ENCODE assay signal across 13 cellular contexts in genomic region chr1:112934562-112934952, GRCh38. TPM values are rescaled to one million over a fixed set of nuclear protein-coding genes. Genes with fewer than 3 reads are reported as not detected.
DNase-seq lines count a peak whose midpoint lies in the region; ATAC-seq lines count a peak whose summit lies in the region.
"Had no signal": no experiment of that assay in that cellular context is flagged by ENCODE, and none has a peak within 500 bp of the region (broad histone marks: within the 10 kb centered on the region; RNA-seq: fewer than 3 reads in every experiment).

No MANE protein-coding gene starts in this region.

- no peak for ATAC-seq in activated T-helper 17 cell treated with anti-CD3 and anti-CD28 coated beads, Interleukin-2, amount 50 U/mL, for 72 hours (replicated peaks)
- ATAC-seq in memory B cell (ENCODE audit: low read depth) (no peak), left cardiac atrium (no peak), HG03521 (IDR thresholded peaks at IDR 0.05; ENCODE audit: unreplicated experiment) (no peak), HG03045 (IDR thresholded peaks at IDR 0.05; ENCODE audit: unreplicated experiment) (no peak)

- peaks cover 18% of the 10 kb centered on the region for H3K4me1 Mint-ChIP-seq in activated T-helper 17 cell treated with anti-CD3 and anti-CD28 coated beads, Interleukin-2, amount 50 U/mL, for 72 hours
- peaks cover 2% of the 10 kb centered on the region for H3K4me1 Mint-ChIP-seq in memory B cell

- H3K9me3 Mint-ChIP-seq in activated T-helper 17 cell treated with anti-CD3 and anti-CD28 coated beads, Interleukin-2, amount 50 U/mL, for 72 hours: no peaks in the 10 kb centered on the region
- H3K9me3 Mint-ChIP-seq in memory B cell: no peaks in the 10 kb centered on the region

- in situ Hi-C loops in KBM-7 (cut with MboI; ENCODE audit: low pct_unique_long_range_greater_than_20kb, low sequenced_read_pairs): no loop called here

- intact Hi-C loops in left cardiac atrium (cut with DNase I): no loop called here

- peak overlapping the region; percentile 0 for H3K27ac Mint-ChIP-seq in activated T-helper 17 cell treated with anti-CD3 and anti-CD28 coated beads, Interleukin-2, amount 50 U/mL, for 72 hours
- H3K27ac Mint-ChIP-seq in memory B cell: peak overlapping the region; percentile 5

- peaks cover 28% of the 10 kb centered on the region for H3K36me3 Mint-ChIP-seq in activated T-helper 17 cell treated with anti-CD3 and anti-CD28 coated beads, Interleukin-2, amount 50 U/mL, for 72 hours (ENCODE audit: low read depth)
- no peaks in the 10 kb centered on the region for H3K36me3 Mint-ChIP-seq in memory B cell

- H3K4me3 Mint-ChIP-seq in activated T-helper 17 cell treated with anti-CD3 and anti-CD28 coated beads, Interleukin-2, amount 50 U/mL, for 72 hours: peak overlapping the region; percentile 29
- no peak overlapping the region for H3K4me3 Mint-ChIP-seq in memory B cell

- no peaks in the 10 kb centered on the region for H3K27me3 Mint-ChIP-seq in activated T-helper 17 cell treated with anti-CD3 and anti-CD28 coated beads, Interleukin-2, amount 50 U/mL, for 72 hours
- H3K27me3 Mint-ChIP-seq in memory B cell: no peaks in the 10 kb centered on the region

- DNase-seq in GF-D8 (lab: John Stamatoyannopoulos, UW): peak; percentile 15
- peak; percentile 38 for DNase-seq in KBM-7
- no peak for DNase-seq in memory B cell (ENCODE audit: low spot score in 2 of 2)
- no peak for DNase-seq in NCI-H2227 (lab: John Stamatoyannopoulos, UW; ENCODE audit: unreplicated experiment)
- no peak for DNase-seq in left cardiac atrium
- DNase-seq: activated CD4-positive, alpha-beta T cell treated with anti-CD3 and anti-CD28 coated beads for 48 hours; amygdala; DMS 273 treated with DMSO at 0.1 percent for 48 hours; HCEC 1CT; stimulated activated CD4-positive, alpha-beta T cell treated with anti-CD3 and anti-CD28 coated beads, Interleukin-4, amount 100 ng/mL, for 4 hours had no signal

RNA-seq across cellular contexts. Expression of gene SLC16A1, which starts 21.4 kb away (rescaled TPM):
- 10 to 100 TPM; 65.5 to 98.3 TPM for total RNA-seq in activated T-helper 17 cell treated with anti-CD3 and anti-CD28 coated beads, Interleukin-2, amount 50 U/mL, for 72 hours
- 10 to 100 TPM; 54.0 to 80.0 TPM for total RNA-seq in left cardiac atrium

Comparison
In these comparisons a context has a peak if more than half of its experiments do, and no peak if none do; other contexts are left out.
1. DNase-seq: peak in GF-D8 (single experiment) and KBM-7 (single experiment); none in memory B cell (0 of 2), NCI-H2227 (single experiment) and left cardiac atrium (single experiment).